17 cellular contexts compared by ENCODE assay signal in genomic region chr9:114720296-114720695, GRCh38. TPM values are rescaled to one million over a fixed set of nuclear protein-coding genes. Genes with fewer than 3 reads are reported as not detected.
A peak's percentile ranks its signal among the peaks of the same experiment; 100 is the strongest.
DNase-seq lines count a peak whose midpoint lies in the region; ATAC-seq, FAIRE-seq and TF ChIP-seq lines count a peak whose summit lies in the region.
"Had no signal": no experiment of that assay in that cellular context is flagged by ENCODE, and none has a peak within 500 bp of the region (broad histone marks: within the 10 kb centered on the region; RNA-seq: fewer than 3 reads in every experiment).

No MANE protein-coding gene starts in this region.

- no peak overlapping the region for H3K4me3 Mint-ChIP-seq in natural killer cell treated with Interleukin-12 subunit alpha and Interleukin-12 subunit beta and Interleukin-15 and Interleukin-18, amount 100 ng/mL, for 72 hours
- H3K4me3 Mint-ChIP-seq in natural killer cell, result no peak overlapping the region
- H3K4me3 Mint-ChIP-seq in stimulated activated memory B cell treated with anti-CD40 and anti-IgM and Interleukin-4, amounts not matched to agents 10 μg/mL and 1 μg/mL and 100 μg/mL, for 72 hours, result no peak overlapping the region
- H3K4me3 Mint-ChIP-seq: endodermal cell, memory B cell, neural crest cell had no signal

- H3K27ac ChIP-seq in SK-N-SH (ENCODE audit: low read depth in 2 of 2, low read length in 1 of 2), result peak overlapping the region in 1 of 2 experiments; percentile 14; a peak in 1 of 4 replicates

- FAIRE-seq in bronchial epithelial cell (lab: Jason Lieb, UNC), result no peak

- H3K27me3 ChIP-seq in SK-N-SH (ENCODE audit: insufficient read depth) (no peaks in the 10 kb centered on the region), bronchial epithelial cell (ENCODE audit: control insufficient read depth, insufficient read depth, low read length) (no peaks in the 10 kb centered on the region), BE2C (no peaks in the 10 kb centered on the region)

- DNase-seq in natural killer cell treated with Interleukin-12 subunit alpha and Interleukin-12 subunit beta and Interleukin-15 and Interleukin-18, amount 100 ng/mL, for 72 hours (ENCODE audit: low spot score), result no peak
- DNase-seq in natural killer cell, result no peak
- DNase-seq in SK-N-SH, result no peak
- peak; percentile 29 for DNase-seq in bronchial epithelial cell (ENCODE audit: low read depth)
- DNase-seq in BE2C, result no peak
- no peak for DNase-seq in HuH-7 (ENCODE audit: low spot score)
- DNase-seq: AML-193; central memory CD4-positive, alpha-beta T cell; endodermal cell; NCI-H1694 treated with DMSO at 0.1 percent for 48 hours; NCI-H510A treated with DMSO at 0.1 percent for 48 hours; substantia nigra had no signal

- H3K9me3 Mint-ChIP-seq in natural killer cell treated with Interleukin-12 subunit alpha and Interleukin-12 subunit beta and Interleukin-15 and Interleukin-18, amount 100 ng/mL, for 72 hours, result no peaks in the 10 kb centered on the region
- H3K9me3 Mint-ChIP-seq in natural killer cell, result no peaks in the 10 kb centered on the region
- peaks cover 13% of the 10 kb centered on the region for H3K9me3 Mint-ChIP-seq in stimulated activated memory B cell treated with anti-CD40 and anti-IgM and Interleukin-4, amounts not matched to agents 10 μg/mL and 1 μg/mL and 100 μg/mL, for 72 hours
- H3K9me3 Mint-ChIP-seq: neural crest cell had no signal

- TF ChIP-seq CTCF in natural killer cell (IDR thresholded peaks at IDR 0.05), result no peak
- no peak for TF ChIP-seq CTCF in SK-N-SH (IDR thresholded peaks at IDR 0.05)
- no peak for TF ChIP-seq CTCF in bronchial epithelial cell (IDR thresholded peaks at IDR 0.05; ENCODE audit: insufficient read depth, low read length, severe bottlenecking)
- TF ChIP-seq CTCF in BE2C (IDR thresholded peaks at IDR 0.05; ENCODE audit: low read depth, low read length), result no peak

- H3K4me1 Mint-ChIP-seq in natural killer cell treated with Interleukin-12 subunit alpha and Interleukin-12 subunit beta and Interleukin-15 and Interleukin-18, amount 100 ng/mL, for 72 hours (ENCODE audit: low read depth in 2 of 2), result peaks cover 28 to 45% of the 10 kb centered on the region in 2 donors
- H3K4me1 Mint-ChIP-seq in natural killer cell, result peaks cover 0 to 6% of the 10 kb centered on the region in 2 donors
- peaks cover 49% of the 10 kb centered on the region for H3K4me1 Mint-ChIP-seq in stimulated activated memory B cell treated with anti-CD40 and anti-IgM and Interleukin-4, amounts not matched to agents 10 μg/mL and 1 μg/mL and 100 μg/mL, for 72 hours

- no peak overlapping the region; the same call in 1 of the 2 replicates for H3K4me2 ChIP-seq in SK-N-SH

- CTCF ChIA-PET in SK-N-SH (lab: Yijun Ruan, JAX), result no interaction called here

- H3K27me3 Mint-ChIP-seq in natural killer cell treated with Interleukin-12 subunit alpha and Interleukin-12 subunit beta and Interleukin-15 and Interleukin-18, amount 100 ng/mL, for 72 hours, result peaks cover 8 to 28% of the 10 kb centered on the region in 2 donors
- peaks cover 17 to 26% of the 10 kb centered on the region in 2 donors for H3K27me3 Mint-ChIP-seq in natural killer cell (ENCODE audit: low read depth in 2 of 2)
- peaks cover 33% of the 10 kb centered on the region for H3K27me3 Mint-ChIP-seq in stimulated activated memory B cell treated with anti-CD40 and anti-IgM and Interleukin-4, amounts not matched to agents 10 μg/mL and 1 μg/mL and 100 μg/mL, for 72 hours

- H3K4me1 ChIP-seq in SK-N-SH (ENCODE audit: control insufficient read depth in 1 of 2, insufficient read depth in 2 of 2, low read depth in 1 of 2, low read length in 1 of 2), result peaks cover 0 to 37% of the 10 kb centered on the region in 2 experiments; a peak in 1 of 4 replicates
- H3K4me1 ChIP-seq in BE2C, result no peaks in the 10 kb centered on the region

- H3K27ac Mint-ChIP-seq in natural killer cell treated with Interleukin-12 subunit alpha and Interleukin-12 subunit beta and Interleukin-15 and Interleukin-18, amount 100 ng/mL, for 72 hours, result peak overlapping the region; percentile 39 to 99
- no peak overlapping the region for H3K27ac Mint-ChIP-seq in natural killer cell
- peak overlapping the region; percentile 71 for H3K27ac Mint-ChIP-seq in stimulated activated memory B cell treated with anti-CD40 and anti-IgM and Interleukin-4, amounts not matched to agents 10 μg/mL and 1 μg/mL and 100 μg/mL, for 72 hours
- H3K27ac Mint-ChIP-seq: endodermal cell, memory B cell had no signal

- no peaks in the 10 kb centered on the region for H3K79me2 ChIP-seq in SK-N-SH (ENCODE audit: insufficient read depth)

- POLR2A ChIA-PET in SK-N-SH (lab: Yijun Ruan, JAX), result no interaction called here

- no peak overlapping the region for H2AFZ ChIP-seq in SK-N-SH (ENCODE audit: low read depth)

- H4K20me1 ChIP-seq in SK-N-SH (ENCODE audit: insufficient read depth), result no peaks in the 10 kb centered on the region

- no peaks in the 10 kb centered on the region for H3K9me2 ChIP-seq in SK-N-SH

- peaks cover 25% of the 10 kb centered on the region for H3K36me3 Mint-ChIP-seq in natural killer cell treated with Interleukin-12 subunit alpha and Interleukin-12 subunit beta and Interleukin-15 and Interleukin-18, amount 100 ng/mL, for 72 hours
- H3K36me3 Mint-ChIP-seq in natural killer cell, result no peaks in the 10 kb centered on the region
- peaks cover 10% of the 10 kb centered on the region for H3K36me3 Mint-ChIP-seq in stimulated activated memory B cell treated with anti-CD40 and anti-IgM and Interleukin-4, amounts not matched to agents 10 μg/mL and 1 μg/mL and 100 μg/mL, for 72 hours

- TF ChIP-seq RAD21 in SK-N-SH (IDR thresholded peaks at IDR 0.05; ENCODE audit: low read length), result no peak

- peaks cover 20% of the 10 kb centered on the region for H3F3A ChIP-seq in SK-N-SH (replicated peaks; ENCODE audit: insufficient read depth)

- TF ChIP-seq EP300 in SK-N-SH (IDR thresholded peaks at IDR 0.05; ENCODE audit: borderline replicate concordance in 1 of 2, low read depth in 1 of 2, low read length in 1 of 2), result peak in 1 of 2 experiments; percentile 26; a peak in 1 of 4 replicates

- H3K9ac ChIP-seq in SK-N-SH, result no peak overlapping the region

- ATAC-seq in natural killer cell treated with Interleukin-12 subunit alpha and Interleukin-12 subunit beta and Interleukin-15 and Interleukin-18, amount 100 ng/mL, for 72 hours, result no peak
- no peak for ATAC-seq in natural killer cell
- no peak for ATAC-seq in stimulated activated memory B cell treated with anti-CD40 and anti-IgM and Interleukin-4, amounts not matched to agents 10 μg/mL and 1 μg/mL and 100 μg/mL, for 72 hours
- no peak for ATAC-seq in esophagus mucosa

- intact Hi-C loops in natural killer cell (cut with micrococcal nuclease), result no loop called here

- H3K4me3 ChIP-seq in SK-N-SH (ENCODE audit: low read depth in 2 of 2, low read length in 1 of 2) (no peak overlapping the region), bronchial epithelial cell (ENCODE audit: low read depth, low read length) (no peak overlapping the region), BE2C (ENCODE audit: low read depth, low read length) (no peak overlapping the region)

- H3K9me3 ChIP-seq in SK-N-SH (no peaks in the 10 kb centered on the region), BE2C (no peaks in the 10 kb centered on the region; the same call in 1 of the 2 replicates)

- H3K36me3 ChIP-seq in SK-N-SH (replicated peaks in 1 of 2; ENCODE audit: control insufficient read depth in 1 of 2, insufficient read depth in 2 of 2, low read length in 1 of 2) (no peaks in the 10 kb centered on the region), bronchial epithelial cell (ENCODE audit: control insufficient read depth, insufficient read depth, low read length) (no peaks in the 10 kb centered on the region), BE2C (no peaks in the 10 kb centered on the region)

- 71% methylated on average over 1 of the region's 1 CpG for WGBS in SK-N-SH (ENCODE audit: low lambda C conversion rate)

TF ChIP-seq in SK-N-SH, 30 proteins besides CTCF, POLR2A, EP300 and RAD21 (continues in another document):
- TF ChIP-seq USF1 (IDR thresholded peaks at IDR 0.05; ENCODE audit: borderline replicate concordance, low read depth) (0 out of 2 replicates have a peak, but pooled peaks have one; percentile 5), NFIC (IDR thresholded peaks at IDR 0.05; ENCODE audit: borderline replicate concordance) (peak; percentile 85), MEF2A (IDR thresholded peaks at IDR 0.05; ENCODE audit: borderline replicate concordance, low read depth) (no peak), MXI1 (IDR thresholded peaks at IDR 0.05; ENCODE audit: low read depth, low read length) (no peak), FOSL2 (IDR thresholded peaks at IDR 0.05; ENCODE audit: borderline replicate concordance, low read depth) (peak; percentile 31; the same call in 1 of the 2 replicates), PBX3 (IDR thresholded peaks at IDR 0.05) (0 out of 2 replicates have a peak, but pooled peaks have one; percentile 11), FOXJ3 (CRISPR knock-in tag; IDR thresholded peaks at IDR 0.05) (no peak), TCF12 (IDR thresholded peaks at IDR 0.05) (peak; percentile 37; the same call in 1 of the 2 replicates), JUND (IDR thresholded peaks at IDR 0.05) (no peak), RCOR1 (IDR thresholded peaks at IDR 0.05; ENCODE audit: low read length) (no peak)

RNA-seq across cellular contexts. Expression of gene TEX48, which starts 38.3 kb away (rescaled TPM):
- not detected for total RNA-seq in natural killer cell treated with Interleukin-12 subunit alpha and Interleukin-12 subunit beta and Interleukin-15 and Interleukin-18, amount 100 ng/mL, for 72 hours
- total RNA-seq in natural killer cell (not detected), bronchial epithelial cell (not detected in 2 replicates), esophagus mucosa (not detected)
- 0.41 and 0.46 TPM in 2 replicates for polyA plus RNA-seq in SK-N-SH (2012; rRNA removed)
- polyA plus RNA-seq in SK-N-SH (2012; cell fraction: cytosol; rRNA removed), result 0.42 and 0.71 TPM in 2 replicates
- 0.20 and 0.37 TPM in 2 replicates for polyA plus RNA-seq in SK-N-SH (2012; cell fraction: nucleus; rRNA removed)
- not detected for polyA plus RNA-seq in BE2C (2012; ENCODE audit: insufficient read depth, insufficient read length, low read depth)
- total RNA-seq: endodermal cell, neural crest cell, pulmonary artery endothelial cell had no signal

Comparison
In these comparisons a context has a peak if more than half of its experiments do, and no peak if none do; other contexts are left out.
1. H3K27ac Mint-ChIP-seq: peak in natural killer cell treated with Interleukin-12 subunit alpha and Interleukin-12 subunit beta and Interleukin-15 and Interleukin-18, amount 100 ng/mL, for 72 hours (2 of 2) and stimulated activated memory B cell treated with anti-CD40 and anti-IgM and Interleukin-4, amounts not matched to agents 10 μg/mL and 1 μg/mL and 100 μg/mL, for 72 hours (single experiment); none in natural killer cell (0 of 2).